Comparison of ENCODE assay signal across 17 cellular contexts in the genomic region with DNA sequence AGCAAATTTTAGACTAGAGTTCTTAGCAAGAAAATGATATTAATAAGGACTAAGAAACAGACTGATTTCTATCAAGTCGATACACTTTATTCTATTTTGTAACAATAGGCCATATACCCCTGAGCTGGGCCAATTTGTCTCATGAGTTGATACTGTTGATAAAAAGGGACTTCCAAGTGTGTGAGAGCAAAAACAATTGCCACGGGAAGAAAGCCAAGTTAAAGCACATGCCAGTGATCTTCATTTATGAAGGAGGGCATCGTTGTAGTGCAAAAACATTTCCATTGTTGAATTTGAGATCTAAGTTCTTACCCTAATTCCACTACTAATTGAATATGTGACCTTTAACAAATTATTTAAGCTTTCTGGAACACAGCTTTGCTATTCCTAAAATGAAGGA.
"Had no signal": no experiment of that assay in that cellular context is flagged by ENCODE, and none has a peak within 500 bp of the region (broad histone marks: within the 10 kb centered on the region; RNA-seq: fewer than 3 reads in every experiment).

No MANE protein-coding gene starts in this region.

- H3K27ac ChIP-seq: esophagus muscularis mucosa, foreskin keratinocyte, neutrophil, stomach, thoracic aorta, WERI-Rb-1 had no signal

- H3K9me3 ChIP-seq: esophagus muscularis mucosa, neutrophil, stomach, thoracic aorta had no signal

- H3K4me3 ChIP-seq: esophagus muscularis mucosa, stomach, thoracic aorta had no signal

- DNase-seq: activated CD4-positive, alpha-beta memory T cell treated with anti-CD3 and anti-CD28 coated beads for 36 hours; activated CD4-positive, alpha-beta T cell treated with anti-CD3 and anti-CD28 coated beads for 36 hours; activated CD8-positive, alpha-beta memory T cell treated with anti-CD3 and anti-CD28 coated beads, Interleukin-2, amount 10 ng/mL, durations not matched to agents 7 days and 5 days; activated naive CD4-positive, alpha-beta T cell treated with anti-CD3 and anti-CD28 coated beads for 36 hours; activated T-cell treated with anti-CD3 and anti-CD28 coated beads, Interleukin-2, amount 50 U/mL, for 1 hour; foreskin keratinocyte; immature natural killer cell; mesendoderm; natural killer cell; retina; stimulated activated CD4-positive, alpha-beta T cell treated with anti-CD3 and anti-CD28 coated beads, Interleukin-12 subunit alpha, Interleukin-12 subunit beta, amount 100 ng/mL, for 4 hours; stimulated activated CD4-positive, alpha-beta T cell treated with anti-CD3 and anti-CD28 coated beads, Interleukin-2, amount 100 ng/mL, for 24 hours; stomach; WERI-Rb-1 had no signal

- H3K27me3 ChIP-seq: esophagus muscularis mucosa, foreskin keratinocyte, neutrophil, stomach had no signal

- ATAC-seq: activated CD4-positive, alpha-beta T cell treated with anti-CD3 and anti-CD28 coated beads for 36 hours; activated CD8-positive, alpha-beta memory T cell treated with anti-CD3 and anti-CD28 coated beads, Interleukin-2, amount 10 ng/mL, durations not matched to agents 7 days and 5 days; foreskin keratinocyte; natural killer cell had no signal
